In the genomic region with DNA sequence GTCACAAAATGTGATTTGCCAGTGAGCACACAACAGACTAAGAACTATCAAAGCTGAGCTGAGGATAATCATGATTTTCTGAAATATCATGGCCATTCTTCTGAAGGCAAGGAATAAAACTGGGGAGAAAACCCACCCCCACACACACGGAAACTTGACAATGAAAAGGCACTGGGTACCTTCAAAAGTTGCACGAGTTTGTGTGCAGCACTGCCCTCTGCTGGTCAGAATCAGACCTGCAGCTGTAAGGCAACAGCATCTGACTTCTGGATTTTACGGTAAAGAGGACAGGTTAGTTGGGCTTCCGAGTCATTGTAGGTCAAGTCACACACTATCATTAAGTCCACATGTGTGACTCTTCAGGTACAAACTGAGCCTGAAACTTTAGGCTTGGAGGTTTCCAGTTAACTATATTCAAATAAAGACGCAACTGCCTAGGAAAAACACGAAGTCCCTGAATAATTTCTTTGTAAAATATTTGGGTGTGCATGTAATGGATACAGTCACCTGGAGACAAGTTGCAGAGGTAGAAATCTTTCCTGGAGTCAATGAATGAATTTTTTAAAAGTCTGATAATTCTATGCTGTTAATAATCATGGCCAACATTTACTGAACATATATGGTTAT, we compare ENCODE assay signal across 8 cellular contexts.
DNase-seq lines count a peak whose midpoint lies in the region; ATAC-seq, FAIRE-seq and TF ChIP-seq lines count a peak whose summit lies in the region.

No MANE protein-coding gene starts in this region.

- H3K9ac ChIP-seq in SK-N-MC (ENCODE audit: insufficient read length) = no peak overlapping the region

- no peaks in the 10 kb centered on the region for H3K79me2 ChIP-seq in DOHH2 (ENCODE audit: control insufficient read depth, low read length)

- DNase-seq in HuH-7 (ENCODE audit: low spot score) (peak; percentile 47), SK-N-MC (ENCODE audit: low read depth, low spot score) (peak; percentile 65), Right ventricle myocardium superior (peak; percentile 82), posterior cingulate gyrus (peak; percentile 60 to 96 (median 84)), urothelium cell line (ENCODE audit: low spot score) (peak; percentile 52)
- DNase-seq in activated naive CD4-positive, alpha-beta T cell treated with anti-CD3 and anti-CD28 coated beads, Interleukin-2, amount 50 U/mL, for 16 hours = peak; percentile 80

- no peaks in the 10 kb centered on the region for H3K4me1 ChIP-seq in DOHH2 (ENCODE audit: control insufficient read depth, low read length)

- no peak for FAIRE-seq in urothelium cell line (lab: Jason Lieb, UNC)

- H4K20me1 ChIP-seq in DOHH2 (ENCODE audit: control insufficient read depth, insufficient read depth, low read depth, low read length) = no peaks in the 10 kb centered on the region

- H3K9me3 ChIP-seq in DOHH2 (ENCODE audit: control insufficient read depth, insufficient read depth, low read length) (no peaks in the 10 kb centered on the region), SK-N-MC (ENCODE audit: low read depth, low read length) (no peaks in the 10 kb centered on the region)

- H3K27me3 ChIP-seq in DOHH2 (ENCODE audit: control insufficient read depth, low read length) = no peaks in the 10 kb centered on the region; the same call in 1 of the 2 replicates

- H3K9me2 ChIP-seq in DOHH2 (replicated peaks; ENCODE audit: control insufficient read depth, low read length) = no peaks in the 10 kb centered on the region

- peak; percentile 98 for TF ChIP-seq CTCF in DOHH2 (IDR thresholded peaks at IDR 0.05; ENCODE audit: low read depth, low read length, poor library complexity, severe bottlenecking)

- H3K36me3 ChIP-seq in DOHH2 (ENCODE audit: control insufficient read depth, low read length) (no peaks in the 10 kb centered on the region), SK-N-MC (ENCODE audit: insufficient read depth, low read length) (no peaks in the 10 kb centered on the region)

- no peak overlapping the region for H3K4me2 ChIP-seq in DOHH2 (ENCODE audit: low read length)

- no peaks in the 10 kb centered on the region for H3F3A ChIP-seq in DOHH2 (ENCODE audit: control insufficient read depth, insufficient read depth)

- intact Hi-C loops in Right ventricle myocardium superior (cut with DNase I) (loop anchor here (10.0 kb wide), 2 partner anchors 153 to 227 kb away; no protein-coding TSS in a partner anchor), posterior cingulate gyrus (cut with DNase I) (loop anchor here (5.0 to 10.0 kb wide), 3 partner anchors 224 to 833 kb away; no protein-coding TSS in a partner anchor)

- H3K4me3 ChIP-seq in DOHH2 (ENCODE audit: low read length) (no peak overlapping the region), SK-N-MC (no peak overlapping the region)

- ATAC-seq in Right ventricle myocardium superior (ENCODE audit: poor library complexity) (peak; percentile 71), GM21786 (IDR thresholded peaks at IDR 0.05; ENCODE audit: unreplicated experiment) (no peak)

- H3K27ac ChIP-seq in DOHH2 (ENCODE audit: low read depth, low read length) (no peak overlapping the region), SK-N-MC (no peak overlapping the region)
